19 cellular contexts compared by ENCODE assay signal in the genomic region with DNA sequence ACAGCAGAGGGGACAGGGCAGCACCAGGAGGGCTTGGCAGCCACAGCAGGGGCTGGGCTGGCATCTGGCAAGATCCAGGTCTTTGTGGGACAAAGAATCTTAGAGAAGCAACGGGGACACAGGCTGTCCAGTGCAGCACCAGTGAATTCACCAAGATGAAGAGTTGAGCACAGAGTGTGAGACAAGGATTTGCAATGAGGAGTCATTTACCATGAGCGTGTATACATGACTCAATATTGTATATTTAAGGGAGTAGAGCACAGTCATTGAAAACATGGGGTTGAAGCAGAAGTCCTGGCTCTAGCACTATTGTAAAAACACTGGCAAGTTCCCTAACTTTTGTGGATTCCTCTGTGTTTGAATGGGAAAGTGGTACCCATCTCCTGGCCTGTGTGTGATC. TPM values are rescaled to one million over a fixed set of nuclear protein-coding genes. Genes with fewer than 3 reads are reported as not detected.
DNase-seq lines count a peak whose midpoint lies in the region; ATAC-seq and TF ChIP-seq lines count a peak whose summit lies in the region.
"Had no signal": no experiment of that assay in that cellular context is flagged by ENCODE, and none has a peak within 500 bp of the region (broad histone marks: within the 10 kb centered on the region; RNA-seq: fewer than 3 reads in every experiment).

No MANE protein-coding gene starts in this region.

- ATAC-seq in activated T-cell treated with anti-CD3 and anti-CD28 coated beads, Interleukin-2, amount 50 U/mL, for 4 hours, result no peak
- no peak for ATAC-seq in GM21526 (IDR thresholded peaks at IDR 0.05; ENCODE audit: low FRiP score, unreplicated experiment)
- ATAC-seq: CD8-positive, alpha-beta T cell; left lung; WTC11 had no signal

- intact Hi-C loops in spleen (cut with DNase I; ENCODE audit: low total_unique reads), result no loop called here

- H3K4me3 Mint-ChIP-seq in activated T-cell treated with anti-CD3 and anti-CD28 coated beads, Interleukin-2, amount 50 U/mL, for 4 hours, result peak overlapping the region; percentile 54
- no peak overlapping the region for H3K4me3 Mint-ChIP-seq in brain
- H3K4me3 Mint-ChIP-seq: CD8-positive, alpha-beta T cell; WTC11 had no signal

- no peaks in the 10 kb centered on the region for H3K9me3 Mint-ChIP-seq in activated T-cell treated with anti-CD3 and anti-CD28 coated beads, Interleukin-2, amount 50 U/mL, for 4 hours
- no peaks in the 10 kb centered on the region for H3K9me3 Mint-ChIP-seq in brain
- H3K9me3 Mint-ChIP-seq: CD8-positive, alpha-beta T cell; WTC11 had no signal

- 81 to 90% (median 87%) methylated on average over 2 of the region's 2 CpGs for WGBS in spleen, 5 donors

- no peaks in the 10 kb centered on the region for H3K27me3 Mint-ChIP-seq in activated T-cell treated with anti-CD3 and anti-CD28 coated beads, Interleukin-2, amount 50 U/mL, for 4 hours (ENCODE audit: low read depth)
- no peaks in the 10 kb centered on the region for H3K27me3 Mint-ChIP-seq in brain

- H3K4me3 ChIP-seq in OCI-LY3 (ENCODE audit: low read length) (peak overlapping the region; percentile 64), spleen (no peak overlapping the region)
- H3K4me3 ChIP-seq: left lung had no signal

- TF ChIP-seq CTCF in OCI-LY3 (IDR thresholded peaks at IDR 0.05; ENCODE audit: low read depth, low read length) (no peak), brain (conservative IDR thresholded peaks at IDR 0.05) (no peak), spleen (IDR thresholded peaks at IDR 0.05 in 8 of 11, conservative IDR thresholded peaks at IDR 0.05 in 3 of 11) (no peak)

- peaks cover 40% of the 10 kb centered on the region for H3K36me3 Mint-ChIP-seq in activated T-cell treated with anti-CD3 and anti-CD28 coated beads, Interleukin-2, amount 50 U/mL, for 4 hours (ENCODE audit: insufficient read depth)
- H3K36me3 Mint-ChIP-seq in brain, result no peaks in the 10 kb centered on the region
- H3K36me3 Mint-ChIP-seq: WTC11 had no signal

- no peak for TF ChIP-seq POLR2A in spleen (IDR thresholded peaks at IDR 0.05)

- H3K36me3 ChIP-seq in OCI-LY3 (replicated peaks; ENCODE audit: low read depth, low read length) (peaks cover 71% of the 10 kb centered on the region), spleen (peaks cover 0 to 59% (median 25%) of the 10 kb centered on the region in 6 donors)

- H3K27me3 ChIP-seq in OCI-LY3 (ENCODE audit: low read depth, low read length) (no peaks in the 10 kb centered on the region), spleen (replicated peaks in 1 of 7) (no peaks in the 10 kb centered on the region)
- H3K27me3 ChIP-seq: left lung had no signal

- peak overlapping the region in 3 of 5 experiments; percentile 13 to 48 (median 37) for H3K27ac Mint-ChIP-seq in brain
- H3K27ac Mint-ChIP-seq: WTC11 had no signal

- peak overlapping the region; percentile 75 for H3K4me2 ChIP-seq in OCI-LY3 (ENCODE audit: low read length)

- H3K27ac ChIP-seq in OCI-LY3 (ENCODE audit: low read length) (peak overlapping the region; percentile 74), spleen (peak overlapping the region in 7 of 8 donors; percentile 9 to 82 (median 46))

- H3K4me1 ChIP-seq in OCI-LY3 (ENCODE audit: low read length) (peaks cover 71% of the 10 kb centered on the region), spleen (peaks cover 41 to 91% (median 70%) of the 10 kb centered on the region in 6 donors)

- DNase-seq in activated T-cell treated with anti-CD3 and anti-CD28 coated beads, Interleukin-2, amount 50 U/mL, for 4 hours, result no peak
- no peak for DNase-seq in activated T-cell treated with anti-CD3 and anti-CD28 coated beads for 4 hours
- no peak for DNase-seq in spleen
- DNase-seq in GM19240 (ENCODE audit: insufficient read length, low spot score), result no peak
- no peak for DNase-seq in pons (ENCODE audit: low spot score)
- DNase-seq: amygdala; CD8-positive, alpha-beta T cell; left lung; NCI-H1105 treated with DMSO at 0.1 percent for 48 hours; NCI-H2171 treated with DMSO at 0.1 percent for 48 hours; NCI-H82; stimulated activated CD4-positive, alpha-beta T cell treated with anti-CD3 and anti-CD28 coated beads, Interleukin-15, amount 100 ng/mL, for 24 hours had no signal

- peak overlapping the region; percentile 56 for H3K9ac ChIP-seq in OCI-LY3 (ENCODE audit: low read length)

- H3K9me3 ChIP-seq in OCI-LY3 (ENCODE audit: insufficient read depth, low read length) (no peaks in the 10 kb centered on the region), spleen (no peaks in the 10 kb centered on the region)
- H3K9me3 ChIP-seq: left lung had no signal

- peaks cover 92% of the 10 kb centered on the region for H3K79me2 ChIP-seq in OCI-LY3 (ENCODE audit: low read length)

- H2AFZ ChIP-seq in OCI-LY3 (ENCODE audit: low read depth, low read length), result no peak overlapping the region

- H4K20me1 ChIP-seq in OCI-LY3 (ENCODE audit: insufficient read depth, low read length), result peaks cover 37% of the 10 kb centered on the region

- H3K4me1 Mint-ChIP-seq in activated T-cell treated with anti-CD3 and anti-CD28 coated beads, Interleukin-2, amount 50 U/mL, for 4 hours (ENCODE audit: low read depth), result peaks cover 73% of the 10 kb centered on the region
- H3K4me1 Mint-ChIP-seq in brain, result peaks cover 72% of the 10 kb centered on the region

RNA-seq across cellular contexts. Expression of gene APOL1, which starts 3.5 kb away (rescaled TPM):
- total RNA-seq in activated T-cell treated with anti-CD3 and anti-CD28 coated beads, Interleukin-2, amount 50 U/mL, for 4 hours, result 10 to 100 TPM; 39.8 to 53.1 (median 42.0) TPM
- 5.0 TPM for polyA plus RNA-seq in brain (ENCODE audit: insufficient read depth, low read depth, low replicate concordance)
- 100 to 1,000 TPM in 1 of 7 donors, 10 to 100 TPM in 6; 33.3 to 108 (median 73.9) TPM for total RNA-seq in spleen
- 10 to 100 TPM in 2 of 3 donors, 1 to 10 TPM in 1; 10.0 to 24.2 (median 11.4) TPM for polyA plus RNA-seq in spleen

RNA-seq across cellular contexts. Expression of gene APOL2, which starts 17.1 kb away (rescaled TPM):
- total RNA-seq in activated T-cell treated with anti-CD3 and anti-CD28 coated beads, Interleukin-2, amount 50 U/mL, for 4 hours, result 100 to 1,000 TPM in 2 of 3 donors, 10 to 100 TPM in 1; 99.6 to 117 (median 106) TPM
- polyA plus RNA-seq in brain (ENCODE audit: insufficient read depth, low read depth, low replicate concordance) (16.9 TPM), spleen (10 to 100 TPM; 16.0 to 35.0 (median 20.2) TPM)
- total RNA-seq in spleen, result 10 to 100 TPM; 53.2 to 77.2 (median 59.3) TPM

RNA-seq across cellular contexts. Expression of gene APOL4, which starts 54.9 kb away (rescaled TPM):
- under 1 TPM in 1 of 3 donors, not detected in 2; 0.27 TPM for total RNA-seq in activated T-cell treated with anti-CD3 and anti-CD28 coated beads, Interleukin-2, amount 50 U/mL, for 4 hours
- polyA plus RNA-seq in brain (ENCODE audit: insufficient read depth, low read depth, low replicate concordance) (6.1 TPM), spleen (1 to 10 TPM; 3.0 to 4.0 (median 3.9) TPM)
- 10 to 100 TPM in 2 of 7 donors, 1 to 10 TPM in 4, not detected in 1; 2.5 to 14.4 (median 4.9) TPM for total RNA-seq in spleen
- total RNA-seq: CD8-positive, alpha-beta T cell; chondrocyte; fibroblast of villous mesenchyme; RPMI7951 had no signal
